In genomic region chr13:30259149-30259733, GRCh38 we compare ENCODE assay signal across 1 cellular context.
TF ChIP-seq lines count a peak whose summit lies in the region.

No MANE protein-coding gene starts in this region.

TF ChIP-seq in K562, 482 proteins besides CTCF, POLR2A, EP300 and RAD21 (continued from another document):
- peak in 1 of 2 experiments; percentile 79; a peak in 1 of 4 replicates for TF ChIP-seq FOXA3 (CRISPR knock-in tag; conservative IDR thresholded peaks at IDR 0.05 in 1 of 2, IDR thresholded peaks at IDR 0.05 in 1 of 2)
